Comparison of ENCODE assay signal across 19 cellular contexts in genomic region chr2:239457586-239458445, GRCh38. TPM values are rescaled to one million over a fixed set of nuclear protein-coding genes. Genes with fewer than 3 reads are reported as not detected.
DNase-seq lines count a peak whose midpoint lies in the region; ATAC-seq, FAIRE-seq and TF ChIP-seq lines count a peak whose summit lies in the region.
"Had no signal": no experiment of that assay in that cellular context is flagged by ENCODE, and none has a peak within 500 bp of the region (broad histone marks: within the 10 kb centered on the region; RNA-seq: fewer than 3 reads in every experiment).

No MANE protein-coding gene starts in this region.

- peak; percentile 8 for DNase-seq in activated T-cell treated with anti-CD3 and anti-CD28 coated beads, Interleukin-2, amount 50 U/mL, for 1 hour
- DNase-seq in activated T-cell treated with anti-CD3 and anti-CD28 coated beads, Interleukin-2, amount 50 U/mL, for 72 hours = no peak
- DNase-seq in colonic mucosa (peak; percentile 13), mesenteric fat pad (ENCODE audit: low spot score) (peak; percentile 64), type B pancreatic cell (ENCODE audit: extremely low spot score, unreplicated experiment) (peak; percentile 37), DMS79 treated with DMSO at 0.1 percent for 48 hours (lab: John Stamatoyannopoulos, UW) (no peak), GM12891 (ENCODE audit: insufficient read length, low spot score) (no peak)
- DNase-seq in activated naive CD4-positive, alpha-beta T cell (lab: John Stamatoyannopoulos, UW) = no peak
- DNase-seq: COR-L47, DMS153, MG63, NCI-H1092 treated with DMSO at 0.1 percent for 48 hours, NCI-H1694, NCI-H2107, PC-3 had no signal

- no peak overlapping the region for H3K27ac Mint-ChIP-seq in activated T-cell treated with anti-CD3 and anti-CD28 coated beads, Interleukin-2, amount 50 U/mL, for 72 hours
- H3K27ac Mint-ChIP-seq in type B pancreatic cell = no peak overlapping the region

- no peak overlapping the region for H3K4me3 Mint-ChIP-seq in activated T-cell treated with anti-CD3 and anti-CD28 coated beads, Interleukin-2, amount 50 U/mL, for 72 hours
- H3K4me3 Mint-ChIP-seq in type B pancreatic cell = no peak overlapping the region

- H3K9ac ChIP-seq in colonic mucosa (ENCODE audit: low read depth in 2 of 2, low read length in 2 of 2) = no peak overlapping the region

- no peaks in the 10 kb centered on the region for H3K9me3 ChIP-seq in colonic mucosa
- H3K9me3 ChIP-seq: MG63 had no signal

- TF ChIP-seq CTCF in colonic mucosa (IDR thresholded peaks at IDR 0.05) (no peak), type B pancreatic cell (conservative IDR thresholded peaks at IDR 0.05) (no peak)

- H3K4me3 ChIP-seq in colonic mucosa = no peak overlapping the region
- H3K4me3 ChIP-seq: MG63 had no signal

- no peaks in the 10 kb centered on the region for H3K36me3 ChIP-seq in colonic mucosa
- H3K36me3 ChIP-seq: MG63 had no signal

- H3K9me3 Mint-ChIP-seq in activated T-cell treated with anti-CD3 and anti-CD28 coated beads, Interleukin-2, amount 50 U/mL, for 72 hours = peaks cover 2 to 6% of the 10 kb centered on the region in 2 donors
- H3K9me3 Mint-ChIP-seq in type B pancreatic cell = peaks cover 13% of the 10 kb centered on the region

- H3K4me1 ChIP-seq in colonic mucosa = no peaks in the 10 kb centered on the region

- no peak for TF ChIP-seq POLR2A in GM12891 (IDR thresholded peaks at IDR 0.05; ENCODE audit: low read depth, low read length)

- no peak overlapping the region for H3K27ac ChIP-seq in colonic mucosa
- H3K27ac ChIP-seq: C4-2B had no signal

- ATAC-seq in activated T-cell treated with anti-CD3 and anti-CD28 coated beads, Interleukin-2, amount 50 U/mL, for 72 hours (replicated peaks in 1 of 2) = no peak
- ATAC-seq: HCT116, PC-3 had no signal

- H3K36me3 Mint-ChIP-seq in activated T-cell treated with anti-CD3 and anti-CD28 coated beads, Interleukin-2, amount 50 U/mL, for 72 hours (ENCODE audit: insufficient read depth in 2 of 2) = peaks cover 6 to 7% of the 10 kb centered on the region in 2 donors
- no peaks in the 10 kb centered on the region for H3K36me3 Mint-ChIP-seq in type B pancreatic cell

- FAIRE-seq in GM12891 (lab: Jason Lieb, UNC) = no peak
- FAIRE-seq: A204.1, GM19239 had no signal

- H3K27me3 ChIP-seq in colonic mucosa = no peaks in the 10 kb centered on the region
- H3K27me3 ChIP-seq: MG63 had no signal

- no peaks in the 10 kb centered on the region for H3K4me1 Mint-ChIP-seq in activated T-cell treated with anti-CD3 and anti-CD28 coated beads, Interleukin-2, amount 50 U/mL, for 72 hours (ENCODE audit: low read depth)
- no peaks in the 10 kb centered on the region for H3K4me1 Mint-ChIP-seq in type B pancreatic cell (ENCODE audit: unreplicated experiment)

- H3K27me3 Mint-ChIP-seq in activated T-cell treated with anti-CD3 and anti-CD28 coated beads, Interleukin-2, amount 50 U/mL, for 72 hours (ENCODE audit: low read depth) = peaks cover 14% of the 10 kb centered on the region
- peaks cover 4% of the 10 kb centered on the region for H3K27me3 Mint-ChIP-seq in type B pancreatic cell

- intact Hi-C loops in colonic mucosa (cut with DNase I) = no loop called here

TF ChIP-seq in GM12891, 5 proteins besides CTCF, POLR2A, EP300 and RAD21:
- no peak for TF ChIP-seq TAF1 (IDR thresholded peaks at IDR 0.05; ENCODE audit: low read depth, low read length)
- no peak for TF ChIP-seq SPI1 (IDR thresholded peaks at IDR 0.05; ENCODE audit: low read depth, low read length)
- TF ChIP-seq POU2F2 (IDR thresholded peaks at IDR 0.05; ENCODE audit: low read depth, low read length) = no peak
- no peak for TF ChIP-seq PAX5 (IDR thresholded peaks at IDR 0.05; ENCODE audit: insufficient read depth, low read length, severe bottlenecking)
- no peak for TF ChIP-seq POLR2AphosphoS5 (IDR thresholded peaks at IDR 0.05; ENCODE audit: low read depth, low read length)

RNA-seq across cellular contexts. Expression of gene HDAC4, which starts 57.0 kb away (rescaled TPM):
- total RNA-seq in activated T-cell treated with anti-CD3 and anti-CD28 coated beads, Interleukin-2, amount 50 U/mL, for 72 hours = 10 to 100 TPM; 49.8 to 71.7 TPM
- 10 to 100 TPM; 35.3 to 46.8 TPM for total RNA-seq in colonic mucosa
- 44.9 TPM for total RNA-seq in mesenteric fat pad
- total RNA-seq in type B pancreatic cell (ENCODE audit: low replicate concordance) = 24.0 and 39.0 TPM in 2 replicates
- 4.0 TPM for polyA plus RNA-seq in GM12891 (2012; ENCODE audit: low read depth, missing spikeins)

Comparison
In these comparisons a context has a peak if more than half of its experiments do, and no peak if none do; other contexts are left out.
1. DNase-seq: peak in activated T-cell treated with anti-CD3 and anti-CD28 coated beads, Interleukin-2, amount 50 U/mL, for 1 hour (single experiment), colonic mucosa (single experiment), mesenteric fat pad (single experiment) and type B pancreatic cell (single experiment); none in activated T-cell treated with anti-CD3 and anti-CD28 coated beads, Interleukin-2, amount 50 U/mL, for 72 hours (0 of 2), activated naive CD4-positive, alpha-beta T cell (0 of 4), DMS79 treated with DMSO at 0.1 percent for 48 hours (single experiment) and GM12891 (single experiment).